Comparison of ENCODE assay signal across 10 cellular contexts in genomic region chr1:10663668-10664035, GRCh38.
A peak's percentile ranks its signal among the peaks of the same experiment; 100 is the strongest.
DNase-seq lines count a peak whose midpoint lies in the region; ATAC-seq and TF ChIP-seq lines count a peak whose summit lies in the region.
"Had no signal": no experiment of that assay in that cellular context is flagged by ENCODE, and none has a peak within 500 bp of the region (broad histone marks: within the 10 kb centered on the region; RNA-seq: fewer than 3 reads in every experiment).

No MANE protein-coding gene starts in this region.

- peak overlapping the region; percentile 30 for H3K4me3 ChIP-seq in SJCRH30
- H3K4me3 ChIP-seq in naive thymus-derived CD4-positive, alpha-beta T cell (ENCODE audit: low read length), result no peak overlapping the region

- DNase-seq in AG08395 (ENCODE audit: low spot score) (peak; percentile 67), SJCRH30 (peak; percentile 88 to 92), glutamatergic neuron (peak; percentile 82), neural crest cell (ENCODE audit: low read depth, low spot score) (peak; percentile 62), NCI-H187 (lab: John Stamatoyannopoulos, UW) (no peak)
- no peak for DNase-seq in naive thymus-derived CD4-positive, alpha-beta T cell
- DNase-seq: activated CD8-positive, alpha-beta memory T cell treated with anti-CD3 and anti-CD28 coated beads, Interleukin-2, amount 50 U/mL, for 48 hours; SIG-M5 had no signal

- peaks cover 18% of the 10 kb centered on the region for H3K4me1 Mint-ChIP-seq in glutamatergic neuron (ENCODE audit: low read depth, unreplicated experiment)
- peaks cover 14% of the 10 kb centered on the region for H3K4me1 Mint-ChIP-seq in neural crest cell
- H3K4me1 Mint-ChIP-seq in naive thymus-derived CD4-positive, alpha-beta T cell, result no peaks in the 10 kb centered on the region

- H3K9me3 ChIP-seq in SJCRH30 (replicated peaks), result no peaks in the 10 kb centered on the region
- no peaks in the 10 kb centered on the region for H3K9me3 ChIP-seq in naive thymus-derived CD4-positive, alpha-beta T cell (ENCODE audit: control insufficient read depth in 2 of 3, low read length in 3 of 3)

- POLR2A ChIA-PET in naive thymus-derived CD4-positive, alpha-beta T cell (lab: Charles Lee), result interaction anchor here (0.6 kb wide), 1 partner anchor 62 kb away, joined by 5 read pairs; no protein-coding TSS in a partner anchor

- no peaks in the 10 kb centered on the region for H3K36me3 ChIP-seq in SJCRH30
- peaks cover 0 to 12% (median 0%) of the 10 kb centered on the region in 3 experiments for H3K36me3 ChIP-seq in naive thymus-derived CD4-positive, alpha-beta T cell (ENCODE audit: control insufficient read depth in 2 of 3, insufficient read depth in 3 of 3, low read length in 3 of 3)

- H3K36me3 Mint-ChIP-seq in glutamatergic neuron (ENCODE audit: unreplicated experiment), result no peaks in the 10 kb centered on the region
- no peaks in the 10 kb centered on the region for H3K36me3 Mint-ChIP-seq in neural crest cell (ENCODE audit: low read depth)
- peaks cover 0 to 4% (median 0%) of the 10 kb centered on the region in 5 donors for H3K36me3 Mint-ChIP-seq in naive thymus-derived CD4-positive, alpha-beta T cell

- H3K27me3 Mint-ChIP-seq in glutamatergic neuron (ENCODE audit: unreplicated experiment) (peaks cover 9% of the 10 kb centered on the region), neural crest cell (ENCODE audit: low read depth) (no peaks in the 10 kb centered on the region)
- H3K27me3 Mint-ChIP-seq in naive thymus-derived CD4-positive, alpha-beta T cell, result no peaks in the 10 kb centered on the region

- H3K27ac ChIP-seq in SJCRH30, result peak overlapping the region; percentile 53
- H3K27ac ChIP-seq in naive thymus-derived CD4-positive, alpha-beta T cell (ENCODE audit: low read depth, low read length), result no peak overlapping the region

- peaks cover 34% of the 10 kb centered on the region for H3K4me1 ChIP-seq in SJCRH30
- H3K4me1 ChIP-seq in naive thymus-derived CD4-positive, alpha-beta T cell (ENCODE audit: control insufficient read depth in 2 of 2, insufficient read depth in 2 of 2, low read length in 2 of 2), result no peaks in the 10 kb centered on the region

- TF ChIP-seq CTCF in glutamatergic neuron (IDR thresholded peaks at IDR 0.05; ENCODE audit: partially characterized antibody, unreplicated experiment) (no peak), neural crest cell (conservative IDR thresholded peaks at IDR 0.05) (no peak)

- CTCF ChIA-PET in naive thymus-derived CD4-positive, alpha-beta T cell (lab: Charles Lee), result no interaction called here

- intact Hi-C loops in naive thymus-derived CD4-positive, alpha-beta T cell (cut with micrococcal nuclease), result no loop called here

- peaks cover 5% of the 10 kb centered on the region for H3K9me3 Mint-ChIP-seq in glutamatergic neuron (ENCODE audit: unreplicated experiment)
- H3K9me3 Mint-ChIP-seq in neural crest cell, result no peaks in the 10 kb centered on the region
- no peaks in the 10 kb centered on the region for H3K9me3 Mint-ChIP-seq in naive thymus-derived CD4-positive, alpha-beta T cell

- no peak for ATAC-seq in GM21825 (IDR thresholded peaks at IDR 0.05; ENCODE audit: unreplicated experiment)
- no peak for ATAC-seq in HG02763 (IDR thresholded peaks at IDR 0.05; ENCODE audit: unreplicated experiment)
- ATAC-seq in naive thymus-derived CD4-positive, alpha-beta T cell, result no peak

- H3K27ac Mint-ChIP-seq in glutamatergic neuron (ENCODE audit: unreplicated experiment) (peak overlapping the region; percentile 80), neural crest cell (ENCODE audit: unreplicated experiment) (no peak overlapping the region)
- H3K27ac Mint-ChIP-seq in naive thymus-derived CD4-positive, alpha-beta T cell, result peak overlapping the region in 1 of 9 donors; percentile 74

- H3K4me3 Mint-ChIP-seq in glutamatergic neuron (ENCODE audit: unreplicated experiment), result peak overlapping the region; percentile 74
- no peak overlapping the region for H3K4me3 Mint-ChIP-seq in neural crest cell
- H3K4me3 Mint-ChIP-seq in naive thymus-derived CD4-positive, alpha-beta T cell, result no peak overlapping the region

- H3K27me3 ChIP-seq in SJCRH30, result peaks cover 6% of the 10 kb centered on the region; the same call in 1 of the 2 replicates
- no peaks in the 10 kb centered on the region for H3K27me3 ChIP-seq in naive thymus-derived CD4-positive, alpha-beta T cell (ENCODE audit: control insufficient read depth in 2 of 2, insufficient read depth in 2 of 2, low read length in 2 of 2)

Comparison
In these comparisons a context has a peak if more than half of its experiments do, and no peak if none do; other contexts are left out.
1. DNase-seq: peak in AG08395 (single experiment), SJCRH30 (2 of 2), glutamatergic neuron (single experiment) and neural crest cell (single experiment); none in NCI-H187 (0 of 2) and naive thymus-derived CD4-positive, alpha-beta T cell (0 of 9).